Comparison of ENCODE assay signal across 2 cellular contexts in the genomic region with DNA sequence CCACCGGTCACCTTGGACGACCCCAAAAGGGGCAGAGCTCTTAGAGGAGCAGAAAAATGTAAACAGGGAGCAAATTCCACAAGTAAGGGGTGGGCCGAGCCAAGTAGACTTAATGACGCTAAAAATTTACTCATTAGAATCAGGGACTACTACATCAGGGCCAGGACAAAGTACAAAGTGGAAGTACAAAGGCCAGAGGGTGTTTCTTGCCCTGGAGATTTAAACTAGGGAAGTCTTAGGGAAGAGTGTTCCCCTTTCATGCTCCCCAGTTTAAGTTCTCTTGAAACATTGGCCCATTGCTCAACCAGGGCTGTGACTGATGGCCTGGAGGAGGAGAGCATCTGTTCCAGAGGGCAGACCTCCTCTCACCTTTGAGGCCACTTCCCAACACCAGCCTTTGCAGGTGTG.
A peak's percentile ranks its signal among the peaks of the same experiment; 100 is the strongest.
TF ChIP-seq lines count a peak whose summit lies in the region.

No MANE protein-coding gene starts in this region.

TF ChIP-seq in IMR-90, 13 proteins besides CTCF, POLR2A, EP300 and RAD21:
- TF ChIP-seq MXI1 (IDR thresholded peaks at IDR 0.05; ENCODE audit: borderline replicate concordance, low read depth, low read length) (no peak), CEBPB (IDR thresholded peaks at IDR 0.05; ENCODE audit: low read depth, low read length) (0 out of 2 replicates have a peak, but pooled peaks have one; percentile 29)

TF ChIP-seq in GM12878, 131 proteins besides CTCF, POLR2A, EP300 and RAD21:
- TF ChIP-seq, protein P1, sequence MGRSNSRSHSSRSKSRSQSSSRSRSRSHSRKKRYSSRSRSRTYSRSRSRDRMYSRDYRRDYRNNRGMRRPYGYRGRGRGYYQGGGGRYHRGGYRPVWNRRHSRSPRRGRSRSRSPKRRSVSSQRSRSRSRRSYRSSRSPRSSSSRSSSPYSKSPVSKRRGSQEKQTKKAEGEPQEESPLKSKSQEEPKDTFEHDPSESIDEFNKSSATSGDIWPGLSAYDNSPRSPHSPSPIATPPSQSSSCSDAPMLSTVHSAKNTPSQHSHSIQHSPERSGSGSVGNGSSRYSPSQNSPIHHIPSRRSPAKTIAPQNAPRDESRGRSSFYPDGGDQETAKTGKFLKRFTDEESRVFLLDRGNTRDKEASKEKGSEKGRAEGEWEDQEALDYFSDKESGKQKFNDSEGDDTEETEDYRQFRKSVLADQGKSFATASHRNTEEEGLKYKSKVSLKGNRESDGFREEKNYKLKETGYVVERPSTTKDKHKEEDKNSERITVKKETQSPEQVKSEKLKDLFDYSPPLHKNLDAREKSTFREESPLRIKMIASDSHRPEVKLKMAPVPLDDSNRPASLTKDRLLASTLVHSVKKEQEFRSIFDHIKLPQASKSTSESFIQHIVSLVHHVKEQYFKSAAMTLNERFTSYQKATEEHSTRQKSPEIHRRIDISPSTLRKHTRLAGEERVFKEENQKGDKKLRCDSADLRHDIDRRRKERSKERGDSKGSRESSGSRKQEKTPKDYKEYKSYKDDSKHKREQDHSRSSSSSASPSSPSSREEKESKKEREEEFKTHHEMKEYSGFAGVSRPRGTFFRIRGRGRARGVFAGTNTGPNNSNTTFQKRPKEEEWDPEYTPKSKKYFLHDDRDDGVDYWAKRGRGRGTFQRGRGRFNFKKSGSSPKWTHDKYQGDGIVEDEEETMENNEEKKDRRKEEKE (IDR thresholded peaks at IDR 0.05) = no peak
- TF ChIP-seq POLR2AphosphoS5 (IDR thresholded peaks at IDR 0.05; ENCODE audit: low read length) (peak; percentile 41; the same call in 1 of the 2 replicates), STAT1 (conservative IDR thresholded peaks at IDR 0.05) (no peak), SPI1 (IDR thresholded peaks at IDR 0.05; ENCODE audit: borderline replicate concordance, insufficient read depth, low read depth, low read length) (0 out of 2 replicates have a peak, but pooled peaks have one; percentile 1)
